Comparison of ENCODE assay signal across 8 cellular contexts in the genomic region with DNA sequence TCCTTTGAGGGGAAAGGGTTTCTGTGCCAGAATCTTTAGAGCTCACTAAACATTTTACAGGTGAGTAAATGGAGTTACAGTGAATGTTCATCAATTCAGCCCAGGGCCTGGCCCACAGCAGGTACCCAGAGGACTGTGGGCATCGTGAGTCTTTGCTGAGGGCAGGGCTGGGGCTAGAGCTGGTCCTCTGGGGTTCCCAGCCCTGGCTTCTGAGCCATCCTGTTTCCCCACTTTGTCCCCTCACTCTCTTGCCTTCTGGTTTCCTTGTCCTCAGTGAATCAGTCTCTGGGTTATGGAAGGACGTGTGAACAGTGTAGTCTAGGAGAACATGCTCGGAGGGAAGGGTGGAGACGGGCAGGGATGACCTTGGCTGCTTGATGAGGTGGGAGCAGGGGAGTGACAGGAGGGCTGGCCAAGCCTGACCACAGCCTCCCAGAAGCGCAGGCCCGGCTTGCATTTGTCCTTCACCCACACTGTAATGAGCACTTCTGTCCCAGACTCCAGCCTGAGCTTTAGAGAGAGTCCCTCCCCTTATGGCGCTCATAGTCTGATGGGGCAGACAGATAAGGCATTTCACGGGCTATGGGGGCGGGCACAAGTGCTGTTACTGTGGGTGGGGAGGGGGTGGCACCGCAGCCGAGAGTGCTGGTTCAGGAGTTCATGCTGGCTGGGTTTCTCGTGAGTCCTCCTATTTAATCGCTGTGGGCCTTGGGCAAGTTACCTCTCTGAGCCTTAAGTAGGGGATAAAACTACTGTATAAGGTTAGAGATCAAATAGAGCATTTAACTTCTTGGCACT. TPM values are rescaled to one million over a fixed set of nuclear protein-coding genes. Genes with fewer than 3 reads are reported as not detected.
DNase-seq lines count a peak whose midpoint lies in the region; ATAC-seq and TF ChIP-seq lines count a peak whose summit lies in the region.

No MANE protein-coding gene starts in this region.

- H3K27ac Mint-ChIP-seq in activated CD8-positive, alpha-beta T cell treated with anti-CD3 and anti-CD28 coated beads, Interleukin-2, amount 10 ng/mL, durations not matched to agents 7 days and 5 days: peak overlapping the region; percentile 65

- peak; percentile 87 for ATAC-seq in activated CD8-positive, alpha-beta T cell treated with anti-CD3 and anti-CD28 coated beads, Interleukin-2, amount 10 ng/mL, durations not matched to agents 7 days and 5 days
- ATAC-seq in GM19452 (IDR thresholded peaks at IDR 0.05; ENCODE audit: unreplicated experiment) (no peak), GM18868 (IDR thresholded peaks at IDR 0.05; ENCODE audit: unreplicated experiment) (no peak), GM18870 (IDR thresholded peaks at IDR 0.05; ENCODE audit: unreplicated experiment) (no peak), GM18519 (IDR thresholded peaks at IDR 0.05; ENCODE audit: low FRiP score, unreplicated experiment) (no peak)

- H3K4me3 Mint-ChIP-seq in activated CD8-positive, alpha-beta T cell treated with anti-CD3 and anti-CD28 coated beads, Interleukin-2, amount 10 ng/mL, durations not matched to agents 7 days and 5 days: peak overlapping the region; percentile 44

- CTCF ChIA-PET in HEK293T (lab: Yijun Ruan, JAX): interaction anchor here (0.6 to 1.0 kb wide), 3 partner anchors 9 to 225 kb away, joined by 3 to 7 read pairs (median 3); no protein-coding TSS in a partner anchor
- CTCF ChIA-PET in activated CD8-positive, alpha-beta T cell treated with anti-CD3 and anti-CD28 coated beads, Interleukin-2, amount 10 ng/mL, durations not matched to agents 7 days and 5 days (lab: Charles Lee): interaction anchor here (0.7 to 3.4 kb wide), 16 partner anchors 8 to 207 kb away, joined by 3 to 15 read pairs (median 4); a partner anchor contains a TSS

- H3K9me3 Mint-ChIP-seq in activated CD8-positive, alpha-beta T cell treated with anti-CD3 and anti-CD28 coated beads, Interleukin-2, amount 10 ng/mL, durations not matched to agents 7 days and 5 days (ENCODE audit: insufficient read depth): no peaks in the 10 kb centered on the region

- H3K36me3 Mint-ChIP-seq in activated CD8-positive, alpha-beta T cell treated with anti-CD3 and anti-CD28 coated beads, Interleukin-2, amount 10 ng/mL, durations not matched to agents 7 days and 5 days (ENCODE audit: low read depth): peaks cover 62% of the 10 kb centered on the region

- H3K4me1 Mint-ChIP-seq in activated CD8-positive, alpha-beta T cell treated with anti-CD3 and anti-CD28 coated beads, Interleukin-2, amount 10 ng/mL, durations not matched to agents 7 days and 5 days (ENCODE audit: low read depth): peaks cover 58% of the 10 kb centered on the region

- POLR2A ChIA-PET in HEK293T (lab: Yijun Ruan, JAX): no interaction called here
- POLR2A ChIA-PET in activated CD8-positive, alpha-beta T cell treated with anti-CD3 and anti-CD28 coated beads, Interleukin-2, amount 10 ng/mL, durations not matched to agents 7 days and 5 days (lab: Charles Lee): interaction anchor here (0.7 to 2.7 kb wide), 7 partner anchors 10 to 60 kb away, joined by 3 to 10 read pairs (median 6); a partner anchor contains a TSS

- DNase-seq in HEK293T (ENCODE audit: extremely low spot score) (peak; percentile 57), glomerular visceral epithelial cell (ENCODE audit: extremely low spot score) (peak; percentile 28)
- peak; percentile 72 for DNase-seq in activated CD8-positive, alpha-beta T cell treated with anti-CD3 and anti-CD28 coated beads, Interleukin-2, amount 10 ng/mL, durations not matched to agents 7 days and 5 days
- DNase-seq in stimulated activated CD4-positive, alpha-beta T cell treated with anti-CD3 and anti-CD28 coated beads, Interleukin-12 subunit alpha, Interleukin-12 subunit beta, amount 100 ng/mL, for 4 hours: peak; percentile 50

- no peaks in the 10 kb centered on the region for H3K27me3 Mint-ChIP-seq in activated CD8-positive, alpha-beta T cell treated with anti-CD3 and anti-CD28 coated beads, Interleukin-2, amount 10 ng/mL, durations not matched to agents 7 days and 5 days (ENCODE audit: low read depth)

TF ChIP-seq in HEK293T, 16 proteins besides CTCF, POLR2A, EP300 and RAD21:
- TF ChIP-seq, protein P1, sequence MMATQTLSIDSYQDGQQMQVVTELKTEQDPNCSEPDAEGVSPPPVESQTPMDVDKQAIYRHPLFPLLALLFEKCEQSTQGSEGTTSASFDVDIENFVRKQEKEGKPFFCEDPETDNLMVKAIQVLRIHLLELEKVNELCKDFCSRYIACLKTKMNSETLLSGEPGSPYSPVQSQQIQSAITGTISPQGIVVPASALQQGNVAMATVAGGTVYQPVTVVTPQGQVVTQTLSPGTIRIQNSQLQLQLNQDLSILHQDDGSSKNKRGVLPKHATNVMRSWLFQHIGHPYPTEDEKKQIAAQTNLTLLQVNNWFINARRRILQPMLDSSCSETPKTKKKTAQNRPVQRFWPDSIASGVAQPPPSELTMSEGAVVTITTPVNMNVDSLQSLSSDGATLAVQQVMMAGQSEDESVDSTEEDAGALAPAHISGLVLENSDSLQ (IDR thresholded peaks at IDR 0.05): no peak
- TF ChIP-seq HDGF (IDR thresholded peaks at IDR 0.05; ENCODE audit: borderline replicate concordance) (no peak), TARDBP (IDR thresholded peaks at IDR 0.05) (no peak), SUZ12 (IDR thresholded peaks at IDR 0.05) (no peak), SP1 (IDR thresholded peaks at IDR 0.05) (no peak), LEF1 (IDR thresholded peaks at IDR 0.05; ENCODE audit: borderline replicate concordance) (no peak), ARNT (IDR thresholded peaks at IDR 0.05) (no peak), NFRKB (IDR thresholded peaks at IDR 0.05) (no peak), ELF4 (IDR thresholded peaks at IDR 0.05) (no peak), FOXA1 (IDR thresholded peaks at IDR 0.05) (no peak), L3MBTL2 (conservative IDR thresholded peaks at IDR 0.05) (no peak), ZNF384 (IDR thresholded peaks at IDR 0.05) (no peak), FOXK2 (IDR thresholded peaks at IDR 0.05) (no peak), CTBP1 (IDR thresholded peaks at IDR 0.05; ENCODE audit: borderline replicate concordance) (no peak), FOXM1 (IDR thresholded peaks at IDR 0.05; ENCODE audit: borderline replicate concordance) (no peak), BHLHE40 (IDR thresholded peaks at IDR 0.05; ENCODE audit: borderline replicate concordance) (no peak)

RNA-seq across cellular contexts. Expression of a gene that starts 17.3 kb away (rescaled TPM):
- 10 to 100 TPM; 39.4 to 39.8 TPM for total RNA-seq in activated CD8-positive, alpha-beta T cell treated with anti-CD3 and anti-CD28 coated beads, Interleukin-2, amount 10 ng/mL, durations not matched to agents 7 days and 5 days
